ENCODE assay signal across 23 cellular contexts in the genomic region with DNA sequence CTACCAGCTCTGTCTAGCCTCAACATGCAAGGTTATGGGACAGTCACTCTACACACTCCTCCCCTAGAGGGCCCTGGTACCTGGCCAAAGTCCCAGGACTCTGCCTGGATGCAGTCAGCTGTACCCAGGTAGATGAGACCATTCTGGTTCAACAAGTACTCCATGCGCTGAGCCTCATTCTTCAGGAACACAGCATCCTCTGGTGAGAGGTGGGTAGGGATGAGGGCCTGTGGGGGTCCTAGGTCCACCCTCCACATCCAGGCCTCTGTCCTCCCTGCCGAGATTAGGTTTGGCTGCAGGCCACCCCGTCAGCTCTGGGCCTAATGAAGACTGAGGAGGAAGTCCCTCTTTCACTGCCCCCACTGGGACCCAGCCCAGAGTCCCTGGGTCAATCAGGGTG. TPM values are rescaled to one million over a fixed set of nuclear protein-coding genes. Genes with fewer than 3 reads are reported as not detected.
DNase-seq lines count a peak whose midpoint lies in the region; ATAC-seq and TF ChIP-seq lines count a peak whose summit lies in the region.
"Had no signal": no experiment of that assay in that cellular context is flagged by ENCODE, and none has a peak within 500 bp of the region (broad histone marks: within the 10 kb centered on the region; RNA-seq: fewer than 3 reads in every experiment).

No MANE protein-coding gene starts in this region.

- H3K27me3 Mint-ChIP-seq in osteocyte (ENCODE audit: unreplicated experiment) (peaks cover 33% of the 10 kb centered on the region), Calu3 (ENCODE audit: unreplicated experiment) (peaks cover 48% of the 10 kb centered on the region)
- peaks cover 16% of the 10 kb centered on the region for H3K27me3 Mint-ChIP-seq in CD8-positive, alpha-beta T cell (ENCODE audit: low read depth)

- H3K4me3 ChIP-seq in esophagus squamous epithelium: no peak overlapping the region
- H3K4me3 ChIP-seq in CD8-positive, alpha-beta T cell (ENCODE audit: low read depth, low read length): no peak overlapping the region
- H3K4me3 ChIP-seq: BLaER1 treated with 17β-estradiol and CSF1 and Interleukin-3, amounts not matched to agents 10 nM and 100 nM; GM12878; GM23248 had no signal

- ATAC-seq in CD8-positive, alpha-beta T cell: no peak
- ATAC-seq: GM12878, HCT116 had no signal

- H3K4me1 Mint-ChIP-seq in osteocyte (ENCODE audit: unreplicated experiment) (no peaks in the 10 kb centered on the region), Calu3 (ENCODE audit: low read depth, unreplicated experiment) (no peaks in the 10 kb centered on the region)
- no peaks in the 10 kb centered on the region for H3K4me1 Mint-ChIP-seq in CD8-positive, alpha-beta T cell (ENCODE audit: low read depth)

- H3K36me3 Mint-ChIP-seq in osteocyte (ENCODE audit: unreplicated experiment) (no peaks in the 10 kb centered on the region), Calu3 (ENCODE audit: insufficient read depth, unreplicated experiment) (no peaks in the 10 kb centered on the region)
- no peaks in the 10 kb centered on the region for H3K36me3 Mint-ChIP-seq in CD8-positive, alpha-beta T cell
- H3K36me3 Mint-ChIP-seq: CD14-positive monocyte had no signal

- CTCF ChIA-PET in Calu3 (lab: Charles Lee): no interaction called here
- CTCF ChIA-PET in CD8-positive, alpha-beta T cell (lab: Charles Lee): interaction anchor here (0.9 to 3.4 kb wide), 4 partner anchors 14 to 683 kb away, joined by 3 to 13 read pairs (median 4); no protein-coding TSS in a partner anchor

- WGBS in esophagus squamous epithelium, 2 donors: 100% methylated on average over 1 of the region's 3 CpGs; no CpG with 5 or more reads in 1 of the 2 donors

- no peaks in the 10 kb centered on the region for H3K9me3 ChIP-seq in esophagus squamous epithelium
- no peaks in the 10 kb centered on the region for H3K9me3 ChIP-seq in CD8-positive, alpha-beta T cell (ENCODE audit: low read length)
- H3K9me3 ChIP-seq: BE2C had no signal

- H3K4me1 ChIP-seq in esophagus squamous epithelium: no peaks in the 10 kb centered on the region
- H3K4me1 ChIP-seq in CD8-positive, alpha-beta T cell (ENCODE audit: insufficient read depth, low read length): no peaks in the 10 kb centered on the region

- peaks cover 0 to 45% (median 0%) of the 10 kb centered on the region in 4 donors for H3K27me3 ChIP-seq in esophagus squamous epithelium
- H3K27me3 ChIP-seq in CD8-positive, alpha-beta T cell (ENCODE audit: insufficient read depth, low read length): no peaks in the 10 kb centered on the region
- H3K27me3 ChIP-seq: BE2C; BLaER1 treated with 17β-estradiol and CSF1 and Interleukin-3, amounts not matched to agents 10 nM and 100 nM had no signal

- H3K4me3 Mint-ChIP-seq in osteocyte (ENCODE audit: unreplicated experiment) (no peak overlapping the region), Calu3 (ENCODE audit: low read depth, unreplicated experiment) (no peak overlapping the region)
- H3K4me3 Mint-ChIP-seq in CD8-positive, alpha-beta T cell: no peak overlapping the region
- H3K4me3 Mint-ChIP-seq: CD14-positive monocyte; CD4-positive, alpha-beta T cell; H9 had no signal

- intact Hi-C loops in esophagus squamous epithelium (cut with DNase I): no loop called here
- intact Hi-C loops in Calu3 (cut with micrococcal nuclease; ENCODE audit: unreplicated experiment): no loop called here
- intact Hi-C loops in CD8-positive, alpha-beta T cell (cut with DNase I, micrococcal nuclease): no loop called here

- H3K9me3 Mint-ChIP-seq in osteocyte (ENCODE audit: unreplicated experiment): no peaks in the 10 kb centered on the region
- no peaks in the 10 kb centered on the region for H3K9me3 Mint-ChIP-seq in Calu3 (ENCODE audit: low read depth, unreplicated experiment)
- no peaks in the 10 kb centered on the region for H3K9me3 Mint-ChIP-seq in CD8-positive, alpha-beta T cell
- H3K9me3 Mint-ChIP-seq: CD4-positive, alpha-beta T cell; H9 had no signal

- no peaks in the 10 kb centered on the region for H3K36me3 ChIP-seq in esophagus squamous epithelium
- H3K36me3 ChIP-seq in CD8-positive, alpha-beta T cell (ENCODE audit: insufficient read depth, low read length): no peaks in the 10 kb centered on the region
- H3K36me3 ChIP-seq: BE2C; BLaER1 treated with 17β-estradiol and CSF1 and Interleukin-3, amounts not matched to agents 10 nM and 100 nM had no signal

- no peak for TF ChIP-seq POLR2A in esophagus squamous epithelium (IDR thresholded peaks at IDR 0.05)

- POLR2A ChIA-PET in CD8-positive, alpha-beta T cell (lab: Charles Lee): interaction anchor here (0.6 kb wide), 1 partner anchor 37 kb away, joined by 3 read pairs; no protein-coding TSS in a partner anchor

- H3K27ac Mint-ChIP-seq in osteocyte (ENCODE audit: unreplicated experiment) (no peak overlapping the region), Calu3 (ENCODE audit: unreplicated experiment) (no peak overlapping the region)
- no peak overlapping the region for H3K27ac Mint-ChIP-seq in CD8-positive, alpha-beta T cell
- H3K27ac Mint-ChIP-seq: CD4-positive, alpha-beta T cell had no signal

- TF ChIP-seq CTCF in osteocyte (IDR thresholded peaks at IDR 0.05): no peak
- TF ChIP-seq CTCF in esophagus squamous epithelium (IDR thresholded peaks at IDR 0.05): no peak
- TF ChIP-seq CTCF in Calu3 (IDR thresholded peaks at IDR 0.05; ENCODE audit: unreplicated experiment): no peak
- no peak for TF ChIP-seq CTCF in CD8-positive, alpha-beta T cell (IDR thresholded peaks at IDR 0.05)

- no peak overlapping the region for H3K27ac ChIP-seq in esophagus squamous epithelium
- no peak overlapping the region for H3K27ac ChIP-seq in CD8-positive, alpha-beta T cell (ENCODE audit: low read depth, low read length)
- H3K27ac ChIP-seq: 22Rv1; BLaER1 treated with 17β-estradiol and CSF1 and Interleukin-3, amounts not matched to agents 10 nM and 100 nM; GM23248 had no signal

- DNase-seq in activated CD8-positive, alpha-beta memory T cell treated with anti-CD3 and anti-CD28 coated beads for 24 hours: peak; percentile 33
- no peak for DNase-seq in activated CD8-positive, alpha-beta memory T cell treated with anti-CD3 and anti-CD28 coated beads, Interleukin-2, amount 50 U/mL, for 4 hours
- peak; percentile 25 for DNase-seq in islet precursor cell
- DNase-seq in osteocyte (ENCODE audit: extremely low spot score, unreplicated experiment): peak; percentile 67
- no peak for DNase-seq in esophagus squamous epithelium (lab: John Stamatoyannopoulos, UW)
- DNase-seq in NCI-H1048 (lab: John Stamatoyannopoulos, UW): no peak
- DNase-seq in Calu3: no peak
- no peak for DNase-seq in CD8-positive, alpha-beta T cell
- DNase-seq: BE2C; CD4-positive, alpha-beta T cell; COR-L47; DMS 273 treated with DMSO at 0.1 percent for 48 hours; DMS79; EL; GDM1; GM23248; H9 had no signal

- no TSS peak for BruUV-seq in Calu3 (replicated peaks; lab: Mats Ljungman, UMichigan)

RNA-seq across cellular contexts. Expression of gene EPB42, which starts 9.5 kb away (rescaled TPM):
- not detected in 2 replicates for total RNA-seq in osteocyte
- total RNA-seq in esophagus squamous epithelium: not detected
- not detected in 2 replicates for total RNA-seq in Calu3 (2022)
- not detected for total RNA-seq in CD8-positive, alpha-beta T cell
- total RNA-seq: CD4-positive, alpha-beta T cell; GM12878; GM23248; H1; H9 had no signal

RNA-seq across cellular contexts. Expression of gene CCNDBP1, which starts 26.1 kb away (rescaled TPM):
- total RNA-seq in osteocyte (39.4 and 39.6 TPM in 2 replicates), esophagus squamous epithelium (10 to 100 TPM; 36.5 to 78.4 (median 71.5) TPM), Calu3 (2022) (13.7 and 15.8 TPM in 2 replicates)
- total RNA-seq in CD8-positive, alpha-beta T cell: 10 to 100 TPM; 80.3 to 81.1 TPM

RNA-seq across cellular contexts. Expression of gene TGM5, which starts 55.4 kb away (rescaled TPM):
- not detected in 2 replicates for total RNA-seq in osteocyte
- 10 to 100 TPM in 3 of 4 donors, 1 to 10 TPM in 1; 6.7 to 36.1 (median 15.6) TPM for total RNA-seq in esophagus squamous epithelium
- total RNA-seq in Calu3 (2022): not detected in 2 replicates
- total RNA-seq in CD8-positive, alpha-beta T cell: not detected
- total RNA-seq: CD4-positive, alpha-beta T cell; GM23248; H1; H9 had no signal

Comparison
In these comparisons a context has a peak if more than half of its experiments do, and no peak if none do; other contexts are left out.
1. DNase-seq: peak in activated CD8-positive, alpha-beta memory T cell treated with anti-CD3 and anti-CD28 coated beads for 24 hours (single experiment), islet precursor cell (single experiment) and osteocyte (single experiment); none in activated CD8-positive, alpha-beta memory T cell treated with anti-CD3 and anti-CD28 coated beads, Interleukin-2, amount 50 U/mL, for 4 hours (single experiment), esophagus squamous epithelium (single experiment), NCI-H1048 (single experiment), Calu3 (single experiment) and CD8-positive, alpha-beta T cell (0 of 7).